In the genomic region with DNA sequence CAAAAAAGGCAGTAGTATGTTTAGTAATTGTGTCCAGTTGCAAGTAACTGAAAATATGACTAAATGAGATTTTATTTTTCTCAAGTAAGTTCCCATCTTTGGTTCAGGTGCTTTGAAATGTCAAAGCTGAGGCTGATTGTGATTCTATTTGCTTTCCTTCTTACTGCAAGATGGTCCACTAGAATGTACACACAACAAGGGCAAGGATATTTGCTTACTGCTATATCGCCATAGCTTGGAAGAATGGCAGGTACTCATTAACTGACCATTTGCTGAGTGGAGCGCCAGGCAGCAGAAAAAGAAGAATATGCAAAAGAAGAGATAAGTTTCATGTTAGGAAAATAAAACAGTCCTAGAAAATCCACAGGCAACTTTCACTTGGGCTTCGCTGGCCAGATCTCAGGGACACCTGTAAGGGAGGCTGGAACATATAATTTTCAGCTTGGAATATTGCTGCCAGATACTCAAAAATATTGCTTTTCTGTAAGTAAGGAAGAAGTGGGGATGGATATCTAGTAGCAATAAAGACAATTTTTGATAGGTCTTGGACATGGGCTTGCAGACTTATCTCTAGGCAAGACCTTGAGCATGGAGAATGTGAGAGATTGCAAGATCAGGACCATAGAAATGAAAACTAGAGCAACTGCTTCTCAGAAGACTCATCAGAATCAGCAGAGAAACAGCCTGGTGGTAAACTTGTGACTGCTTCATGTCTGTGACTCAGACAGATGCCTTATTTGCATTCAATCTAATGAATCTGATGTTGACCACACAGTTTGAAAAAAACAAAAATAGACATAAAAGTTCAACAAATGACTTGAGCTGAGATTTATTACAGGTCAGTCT, we compare ENCODE assay signal across 18 cellular contexts. TPM values are rescaled to one million over a fixed set of nuclear protein-coding genes. Genes with fewer than 3 reads are reported as not detected.
A peak's percentile ranks its signal among the peaks of the same experiment; 100 is the strongest.
DNase-seq lines count a peak whose midpoint lies in the region; ATAC-seq, FAIRE-seq and TF ChIP-seq lines count a peak whose summit lies in the region.
"Had no signal": no experiment of that assay in that cellular context is flagged by ENCODE, and none has a peak within 500 bp of the region (broad histone marks: within the 10 kb centered on the region; RNA-seq: fewer than 3 reads in every experiment).

No MANE protein-coding gene starts in this region.

- H3K27ac ChIP-seq in GM23248 (no peak overlapping the region), IMR-90 (ENCODE audit: insufficient read depth, low read length) (no peak overlapping the region), pancreas (peak overlapping the region in 1 of 4 donors; percentile 18)

- H3K9ac ChIP-seq in GM23248: no peak overlapping the region
- no peak overlapping the region for H3K9ac ChIP-seq in IMR-90 (ENCODE audit: low read depth, low read length)

- H3K56ac ChIP-seq in IMR-90 (ENCODE audit: extremely low read depth, insufficient read depth, low read length): no peak overlapping the region

- H2AFZ ChIP-seq in GM23248 (no peak overlapping the region), IMR-90 (replicated peaks; ENCODE audit: low read length, poor library complexity) (no peak overlapping the region)

- H4K20me1 ChIP-seq in GM23248 (ENCODE audit: insufficient read depth): no peaks in the 10 kb centered on the region
- no peaks in the 10 kb centered on the region for H4K20me1 ChIP-seq in IMR-90 (ENCODE audit: insufficient read depth, low read length)

- H3K4me1 ChIP-seq in GM23248 (ENCODE audit: insufficient read depth) (peaks cover 8% of the 10 kb centered on the region; the same call in 1 of the 2 replicates), IMR-90 (ENCODE audit: control insufficient read depth, insufficient read depth, low read length) (peaks cover 2% of the 10 kb centered on the region; the same call in 1 of the 2 replicates), pancreas (peaks cover 0 to 4% (median 0%) of the 10 kb centered on the region in 3 donors)

- no TSS peak for BruUV-seq in IMR-90 (replicated peaks; lab: Mats Ljungman, UMichigan)

- no peak overlapping the region for H2BK15ac ChIP-seq in IMR-90 (ENCODE audit: low read depth, low read length)

- ATAC-seq in IMR-90 (ENCODE audit: low read depth) (peak; percentile 64), pancreas (no peak)

- no peak overlapping the region for H3K4ac ChIP-seq in IMR-90 (ENCODE audit: low read depth, low read length)

- dilution Hi-C loops in IMR-90 (cut with HindIII; ENCODE audit: low sequenced_read_pairs, unreplicated experiment): no loop called here

- TF ChIP-seq CTCF in IMR-90 (conservative IDR thresholded peaks at IDR 0.05; ENCODE audit: low read depth, low read length) (no peak), fibroblast of mammary gland (conservative IDR thresholded peaks at IDR 0.05; ENCODE audit: control insufficient read depth, insufficient read depth, low read depth, low read length) (no peak), pancreas (IDR thresholded peaks at IDR 0.05) (no peak), GM13977 (IDR thresholded peaks at IDR 0.05; ENCODE audit: extremely low read depth, insufficient read depth, missing control alignments) (no peak)

- no peak overlapping the region for H3K18ac ChIP-seq in IMR-90 (ENCODE audit: low read depth, low read length)

- H3K27me3 ChIP-seq in GM23248 (replicated peaks; ENCODE audit: insufficient read depth): peaks cover 18% of the 10 kb centered on the region; the same call in 1 of the 2 replicates
- H3K27me3 ChIP-seq in IMR-90 (ENCODE audit: control insufficient read depth, insufficient read depth, low read length): no peaks in the 10 kb centered on the region
- no peaks in the 10 kb centered on the region for H3K27me3 ChIP-seq in pancreas

- no peak overlapping the region for H2AK5ac ChIP-seq in IMR-90 (ENCODE audit: low read depth, low read length)

- no peak for TF ChIP-seq RAD21 in IMR-90 (IDR thresholded peaks at IDR 0.05; ENCODE audit: low read length)

- intact Hi-C loops in IMR-90 (cut with micrococcal nuclease) (no loop called here), pancreas (cut with DNase I) (no loop called here)

- H3K9me3 ChIP-seq in GM23248 (ENCODE audit: low read depth): no peaks in the 10 kb centered on the region
- no peaks in the 10 kb centered on the region for H3K9me3 ChIP-seq in IMR-90 (ENCODE audit: control insufficient read depth, insufficient read depth, low read length)
- no peaks in the 10 kb centered on the region for H3K9me3 ChIP-seq in pancreas
- H3K9me3 ChIP-seq: Caco-2 had no signal

- H3K79me1 ChIP-seq in IMR-90 (ENCODE audit: low read depth in 1 of 2, low read length in 2 of 2): no peaks in the 10 kb centered on the region

- H3K4me2 ChIP-seq in GM23248 (ENCODE audit: unreplicated experiment): no peak overlapping the region
- H3K4me2 ChIP-seq in IMR-90 (ENCODE audit: low read depth, low read length): no peak overlapping the region; the same call in 1 of the 2 replicates

- H2BK20ac ChIP-seq in IMR-90 (ENCODE audit: low read depth, low read length): no peak overlapping the region

- H4K8ac ChIP-seq in IMR-90 (ENCODE audit: low read depth in 2 of 2, low read length in 2 of 2): no peak overlapping the region

- DNase-seq in GM23248 (peak; percentile 47), IMR-90 (peak; percentile 6), fibroblast of mammary gland (ENCODE audit: low read depth) (peak; percentile 1), renal cortical epithelial cell (ENCODE audit: low read depth) (peak; percentile 86), pancreas (no peak), GM13977 (ENCODE audit: low spot score) (no peak)
- no peak for DNase-seq in activated T-cell treated with anti-CD3 and anti-CD28 coated beads, Interleukin-2, amount 50 U/mL, for 1 hour
- DNase-seq: AML-193, DMS153, NCI-H1417 treated with DMSO at 0.1 percent for 48 hours, NCI-H1930, NCI-H748 treated with DMSO at 0.1 percent for 48 hours, RPMI8226, SIG-M5 had no signal

- H2AK9ac ChIP-seq in IMR-90 (replicated peaks; ENCODE audit: low read depth, low read length, poor library complexity): no peak overlapping the region

- POLR2A ChIA-PET in IMR-90 (lab: Charles Lee; ENCODE audit: unreplicated experiment): interaction anchor here (0.5 kb wide), 1 partner anchor 569 kb away, joined by 3 read pairs; no protein-coding TSS in a partner anchor

- no peak overlapping the region for H4K5ac ChIP-seq in IMR-90 (ENCODE audit: low read depth, low read length)

- no peak overlapping the region for H2BK120ac ChIP-seq in IMR-90 (ENCODE audit: low read depth, low read length)

- no peak overlapping the region for H4K91ac ChIP-seq in IMR-90 (ENCODE audit: insufficient read depth, low read depth, low read length)

- CTCF ChIA-PET in IMR-90 (lab: Yijun Ruan, JAX): no interaction called here

- H2BK5ac ChIP-seq in IMR-90 (ENCODE audit: low read depth, low read length, poor library complexity, severe bottlenecking): no peak overlapping the region

- no peak for FAIRE-seq in pancreas (lab: Jason Lieb, UNC)

- TF ChIP-seq POLR2A in IMR-90 (IDR thresholded peaks at IDR 0.05; ENCODE audit: low read depth, low read length): no peak

- 31 to 34% methylated on average over 3 of the region's 3 CpGs for WGBS in GM23248 (ENCODE audit: low coverage in 1 of 2, low lambda C conversion rate in 2 of 2, missing lambda C conversion rate in 2 of 2), 2 experiments
- no CpG with 5 or more reads among the region's 3 CpGs for WGBS in IMR-90 (ENCODE audit: extremely low coverage in 2 of 2, insufficient read length in 1 of 2), 2 experiments
- WGBS in pancreas, 2 donors: 39 to 44% methylated on average over 3 of the region's 3 CpGs

- H3K79me2 ChIP-seq in GM23248 (ENCODE audit: insufficient read depth): no peaks in the 10 kb centered on the region

- H3K9me1 ChIP-seq in IMR-90 (ENCODE audit: insufficient read depth, low read length): no peaks in the 10 kb centered on the region

- peaks cover 4% of the 10 kb centered on the region; the same call in 1 of the 2 replicates for H3K9me2 ChIP-seq in GM23248 (ENCODE audit: insufficient read depth)

- H3F3A ChIP-seq in GM23248 (ENCODE audit: insufficient read depth): no peaks in the 10 kb centered on the region

- H3K4me3 ChIP-seq in GM23248: no peak overlapping the region
- H3K4me3 ChIP-seq in IMR-90 (ENCODE audit: insufficient read depth, low read depth, low read length): no peak overlapping the region
- H3K4me3 ChIP-seq in fibroblast of mammary gland (ENCODE audit: control insufficient read depth, low read depth, low read length): no peak overlapping the region
- no peak overlapping the region for H3K4me3 ChIP-seq in pancreas

- H3K14ac ChIP-seq in IMR-90 (replicated peaks; ENCODE audit: low read depth, low read length): no peak overlapping the region

- H3K36me3 ChIP-seq in GM23248 (ENCODE audit: low read depth) (no peaks in the 10 kb centered on the region), IMR-90 (ENCODE audit: control insufficient read depth, insufficient read depth, low read length) (no peaks in the 10 kb centered on the region), pancreas (no peaks in the 10 kb centered on the region)

- no peak overlapping the region for H3K23ac ChIP-seq in IMR-90 (ENCODE audit: low read depth, low read length)

- in situ Hi-C loops in GM23248 (cut with MboI): no loop called here
- in situ Hi-C loops in IMR-90 (cut with MboI; ENCODE audit: low sequenced_read_pairs): no loop called here
- in situ Hi-C loops in GM13977 (cut with MboI; ENCODE audit: low pct_unique_long_range_greater_than_20kb, low sequenced_read_pairs, unreplicated experiment): no loop called here

TF ChIP-seq in IMR-90, 13 proteins besides CTCF, POLR2A, EP300 and RAD21 (continues in another document):
- TF ChIP-seq SMC3 (IDR thresholded peaks at IDR 0.05; ENCODE audit: low read depth, low read length) (no peak), BHLHE40 (IDR thresholded peaks at IDR 0.05; ENCODE audit: low read depth, low read length) (no peak), FOS (IDR thresholded peaks at IDR 0.05; ENCODE audit: low read depth, low read length) (no peak), RCOR1 (IDR thresholded peaks at IDR 0.05; ENCODE audit: insufficient replicate concordance, low read length) (no peak), MAZ (IDR thresholded peaks at IDR 0.05; ENCODE audit: borderline replicate concordance, low read depth, low read length) (no peak)

RNA-seq across cellular contexts. Expression of gene OR9Q1, which starts 44.8 kb away (rescaled TPM):
- not detected in 2 replicates for total RNA-seq in GM23248 (2014; rRNA removed; shearing (Covaris generic))
- polyA plus RNA-seq in GM23248 (2016; fragmentation: Nextera tagmentation; extraction: Ambion mirVana): not detected in 2 replicates
- not detected in 2 replicates for total RNA-seq in IMR-90 (2012; rRNA removed)
- polyA plus RNA-seq in IMR-90 (2012; rRNA removed): not detected in 2 replicates
- polyA plus RNA-seq in IMR-90 (2012; cell fraction: cytosol; rRNA removed): not detected in 2 replicates
- polyA plus RNA-seq in IMR-90 (2012; cell fraction: nucleus; rRNA removed; ENCODE audit: low replicate concordance): not detected in 2 replicates
- total RNA-seq in renal cortical epithelial cell: not detected in 2 replicates
- not detected for total RNA-seq in pancreas
- not detected for polyA plus RNA-seq in pancreas
- total RNA-seq: Caco-2, H4, NCI-H460 had no signal
- polyA plus RNA-seq: CD14-positive monocyte had no signal

RNA-seq across cellular contexts. Expression of gene OR6Q1, which starts 51.8 kb away (rescaled TPM):
- total RNA-seq in GM23248 (2014; rRNA removed; shearing (Covaris generic)): not detected in 2 replicates
- polyA plus RNA-seq in GM23248 (2016; fragmentation: Nextera tagmentation; extraction: Ambion mirVana) (not detected in 2 replicates), IMR-90 (2012; rRNA removed) (not detected in 2 replicates), pancreas (not detected)
- total RNA-seq in IMR-90 (2012; rRNA removed) (not detected in 2 replicates), renal cortical epithelial cell (not detected in 2 replicates), pancreas (not detected)
- polyA plus RNA-seq in IMR-90 (2012; cell fraction: cytosol; rRNA removed): not detected in 2 replicates
- not detected in 2 replicates for polyA plus RNA-seq in IMR-90 (2012; cell fraction: nucleus; rRNA removed; ENCODE audit: low replicate concordance)
- total RNA-seq: Caco-2, H4, NCI-H460 had no signal
- polyA plus RNA-seq: CD14-positive monocyte had no signal

Comparison
In these comparisons a context has a peak if more than half of its experiments do, and no peak if none do; other contexts are left out.
1. DNase-seq: peak in GM23248 (single experiment), IMR-90 (single experiment), fibroblast of mammary gland (single experiment) and renal cortical epithelial cell (single experiment); none in pancreas (0 of 6), activated T-cell treated with anti-CD3 and anti-CD28 coated beads, Interleukin-2, amount 50 U/mL, for 1 hour (single experiment) and GM13977 (single experiment).